8 cellular contexts compared by ENCODE assay signal in the genomic region with DNA sequence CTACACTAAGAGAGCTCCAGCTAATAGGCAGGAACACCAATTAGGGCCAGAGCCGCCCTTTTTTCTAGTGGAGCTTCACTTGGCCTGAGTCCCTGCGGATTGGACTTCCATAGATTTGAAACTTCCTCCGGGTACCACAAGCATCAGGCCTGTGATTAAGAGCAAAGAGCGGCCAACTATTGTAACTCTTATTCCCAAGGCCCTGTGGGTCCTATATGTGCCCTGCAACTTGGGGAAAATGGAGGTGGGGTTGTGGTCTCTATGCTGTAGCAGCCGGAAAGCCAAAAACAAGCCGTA. TPM values are rescaled to one million over a fixed set of nuclear protein-coding genes. Genes with fewer than 3 reads are reported as not detected.
DNase-seq lines count a peak whose midpoint lies in the region; ATAC-seq and TF ChIP-seq lines count a peak whose summit lies in the region.

NCBP2L (plus strand) TSS at position 198 of the 297 bp plus-strand sequence. CDS start 16,488 bp downstream, outside the sequence.

- peaks cover 14% of the 10 kb centered on the region for H3K4me1 ChIP-seq in skeletal muscle satellite cell (ENCODE audit: control insufficient read depth, insufficient read depth, low read length)

- H3K4me3 ChIP-seq in GM12875 (ENCODE audit: low read depth, low read length) (peak within 1 kb of the TSS; percentile 10), WI38 (ENCODE audit: low read depth, low read length) (peak within 1 kb of the TSS; percentile 20; the same call in 1 of the 2 replicates), fibroblast of the aortic adventitia (ENCODE audit: low read depth, low read length) (peak within 1 kb of the TSS; percentile 22), skeletal muscle satellite cell (ENCODE audit: low read length) (peak within 1 kb of the TSS; percentile 77)

- no peaks in the 10 kb centered on the region for H3K9me3 ChIP-seq in skeletal muscle satellite cell (replicated peaks; ENCODE audit: low read length)

- H3K27me3 ChIP-seq in skeletal muscle satellite cell (ENCODE audit: control insufficient read depth, insufficient read depth, low read length), result no peaks in the 10 kb centered on the region

- TF ChIP-seq CTCF in GM12875 (IDR thresholded peaks at IDR 0.05; ENCODE audit: borderline replicate concordance, insufficient read depth, low read depth, low read length), result no peak
- no peak for TF ChIP-seq CTCF in WI38 (IDR thresholded peaks at IDR 0.05; ENCODE audit: low read depth, low read length)
- TF ChIP-seq CTCF in fibroblast of the aortic adventitia (IDR thresholded peaks at IDR 0.05; ENCODE audit: insufficient read depth, low read length), result no peak

- peak within 1 kb of the TSS; percentile 88 for H3K4me2 ChIP-seq in skeletal muscle satellite cell (ENCODE audit: low read length)

- H3K36me3 ChIP-seq in skeletal muscle satellite cell (ENCODE audit: insufficient read depth, low read length), result no peaks in the 10 kb centered on the region

- ATAC-seq in HG03457 (IDR thresholded peaks at IDR 0.05; ENCODE audit: unreplicated experiment) (no peak), GM21423 (IDR thresholded peaks at IDR 0.05; ENCODE audit: unreplicated experiment) (no peak)

- DNase-seq in fibroblast of the aortic adventitia (ENCODE audit: low read depth), result no peak
- no peak for DNase-seq in ureter (ENCODE audit: low spot score)
- DNase-seq in AG08395 (ENCODE audit: low spot score), result no peak

- H3K9ac ChIP-seq in skeletal muscle satellite cell (ENCODE audit: low read depth, low read length), result peak within 1 kb of the TSS; percentile 85

RNA-seq across cellular contexts. Expression of gene NCBP2L, which starts in this region (rescaled TPM):
- total RNA-seq in fibroblast of the aortic adventitia (ENCODE audit: low replicate concordance), result not detected in 2 replicates
- not detected in 2 replicates for total RNA-seq in skeletal muscle satellite cell (2012; rRNA removed)
- not detected for total RNA-seq in ureter

Comparison
In these comparisons a context has a peak if more than half of its experiments do, and no peak if none do; other contexts are left out.
1. H3K4me3 ChIP-seq: peak in every context shown above with its lines; median percentile 77 in skeletal muscle satellite cell; 22 in fibroblast of the aortic adventitia; 20 in WI38; 10 in GM12875.